ENCODE assay signal across 1 cellular context in the genomic region with DNA sequence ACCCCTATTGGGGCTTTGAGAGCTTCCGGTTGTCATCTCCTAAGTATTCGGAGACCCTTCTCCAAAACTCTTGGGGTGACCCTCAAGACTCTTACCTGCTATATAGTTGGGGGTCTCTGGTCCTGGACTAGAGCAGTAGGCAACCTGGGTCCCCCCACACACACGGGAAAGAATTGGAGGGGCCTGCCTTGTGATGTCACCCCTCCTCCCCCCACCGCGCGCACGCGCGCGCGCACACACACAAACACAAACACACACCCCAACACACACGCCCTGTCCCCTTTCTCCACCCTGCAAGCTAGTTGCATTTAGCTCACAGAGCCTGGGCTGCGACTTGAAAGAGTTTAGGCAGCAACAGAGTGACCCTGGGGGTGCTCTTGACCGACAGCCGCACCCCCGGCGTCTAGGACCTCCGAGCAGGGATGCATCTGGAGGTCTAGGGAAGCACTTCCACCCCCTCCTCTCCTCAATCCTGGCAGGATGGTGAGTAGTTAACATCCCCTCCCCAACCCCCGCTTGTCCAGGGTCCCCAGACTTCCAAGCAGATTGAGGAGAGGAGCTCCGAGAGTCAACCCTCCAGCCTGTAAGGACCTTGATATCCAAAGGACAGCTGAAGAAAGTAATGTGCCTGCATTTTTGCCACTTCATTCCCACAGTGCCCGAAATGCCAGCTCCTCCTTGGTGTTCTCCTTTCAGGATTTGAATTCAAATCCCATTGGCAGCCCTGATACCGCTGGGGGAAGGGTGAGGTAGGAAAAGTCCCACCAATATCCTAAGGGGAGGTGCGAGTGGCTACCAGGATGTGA.
TF ChIP-seq lines count a peak whose summit lies in the region.

No MANE protein-coding gene starts in this region.

TF ChIP-seq in HepG2, 621 proteins besides CTCF, POLR2A, EP300 and RAD21 (continued from another document and continues in another):
- TF ChIP-seq, protein P1, sequence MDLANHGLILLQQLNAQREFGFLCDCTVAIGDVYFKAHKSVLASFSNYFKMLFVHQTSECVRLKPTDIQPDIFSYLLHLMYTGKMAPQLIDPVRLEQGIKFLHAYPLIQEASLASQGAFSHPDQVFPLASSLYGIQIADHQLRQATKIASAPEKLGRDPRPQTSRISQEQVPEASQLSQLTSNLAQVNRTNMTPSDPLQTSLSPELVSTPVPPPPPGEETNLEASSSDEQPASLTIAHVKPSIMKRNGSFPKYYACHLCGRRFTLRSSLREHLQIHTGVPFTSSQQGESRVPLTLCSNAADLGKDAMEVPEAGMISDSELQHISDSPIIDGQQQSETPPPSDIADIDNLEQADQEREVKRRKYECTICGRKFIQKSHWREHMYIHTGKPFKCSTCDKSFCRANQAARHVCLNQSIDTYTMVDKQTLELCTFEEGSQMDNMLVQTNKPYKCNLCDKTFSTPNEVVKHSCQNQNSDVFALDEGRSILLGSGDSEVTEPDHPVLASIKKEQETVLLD (CRISPR knock-in tag; IDR thresholded peaks at IDR 0.05; ENCODE audit: low read depth) = peak; percentile 52; the same call in 1 of the 2 replicates
- no peak for TF ChIP-seq ZNF484 (CRISPR knock-in tag; IDR thresholded peaks at IDR 0.05; ENCODE audit: borderline replicate concordance, low read depth)
- TF ChIP-seq IRX3 (CRISPR knock-in tag; IDR thresholded peaks at IDR 0.05; ENCODE audit: borderline replicate concordance, low read depth) = no peak
- 0 out of 2 replicates have a peak, but pooled peaks have one; percentile 45 for TF ChIP-seq RXRA (CRISPR knock-in tag; IDR thresholded peaks at IDR 0.05)
- 0 out of 2 replicates have a peak, but pooled peaks have one; percentile 1 for TF ChIP-seq GLI4 (CRISPR knock-in tag; IDR thresholded peaks at IDR 0.05; ENCODE audit: borderline replicate concordance)
- TF ChIP-seq, protein P2, sequence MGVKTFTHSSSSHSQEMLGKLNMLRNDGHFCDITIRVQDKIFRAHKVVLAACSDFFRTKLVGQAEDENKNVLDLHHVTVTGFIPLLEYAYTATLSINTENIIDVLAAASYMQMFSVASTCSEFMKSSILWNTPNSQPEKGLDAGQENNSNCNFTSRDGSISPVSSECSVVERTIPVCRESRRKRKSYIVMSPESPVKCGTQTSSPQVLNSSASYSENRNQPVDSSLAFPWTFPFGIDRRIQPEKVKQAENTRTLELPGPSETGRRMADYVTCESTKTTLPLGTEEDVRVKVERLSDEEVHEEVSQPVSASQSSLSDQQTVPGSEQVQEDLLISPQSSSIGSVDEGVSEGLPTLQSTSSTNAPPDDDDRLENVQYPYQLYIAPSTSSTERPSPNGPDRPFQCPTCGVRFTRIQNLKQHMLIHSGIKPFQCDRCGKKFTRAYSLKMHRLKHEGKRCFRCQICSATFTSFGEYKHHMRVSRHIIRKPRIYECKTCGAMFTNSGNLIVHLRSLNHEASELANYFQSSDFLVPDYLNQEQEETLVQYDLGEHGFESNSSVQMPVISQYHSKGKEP (CRISPR knock-in tag; IDR thresholded peaks at IDR 0.05) = no peak
- 0 out of 2 replicates have a peak, but pooled peaks have one; percentile 8 for TF ChIP-seq HNRNPL (IDR thresholded peaks at IDR 0.05; ENCODE audit: low read depth, low read length)
- peak; percentile 10; the same call in 1 of the 2 replicates for TF ChIP-seq DMAP1 (CRISPR knock-in tag; IDR thresholded peaks at IDR 0.05)
- TF ChIP-seq, protein P3, sequence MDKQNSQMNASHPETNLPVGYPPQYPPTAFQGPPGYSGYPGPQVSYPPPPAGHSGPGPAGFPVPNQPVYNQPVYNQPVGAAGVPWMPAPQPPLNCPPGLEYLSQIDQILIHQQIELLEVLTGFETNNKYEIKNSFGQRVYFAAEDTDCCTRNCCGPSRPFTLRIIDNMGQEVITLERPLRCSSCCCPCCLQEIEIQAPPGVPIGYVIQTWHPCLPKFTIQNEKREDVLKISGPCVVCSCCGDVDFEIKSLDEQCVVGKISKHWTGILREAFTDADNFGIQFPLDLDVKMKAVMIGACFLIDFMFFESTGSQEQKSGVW (CRISPR knock-in tag; IDR thresholded peaks at IDR 0.05; ENCODE audit: borderline replicate concordance) = no peak
- TF ChIP-seq SAP130 (CRISPR knock-in tag; IDR thresholded peaks at IDR 0.05; ENCODE audit: low read depth) = peak; percentile 71
- TF ChIP-seq SOX5 (CRISPR knock-in tag; IDR thresholded peaks at IDR 0.05; ENCODE audit: borderline replicate concordance) = peak; percentile 21; the same call in 1 of the 2 replicates
- TF ChIP-seq ZBTB21 (CRISPR knock-in tag; IDR thresholded peaks at IDR 0.05) = peak; percentile 62
- TF ChIP-seq ZC3H13 (CRISPR knock-in tag; IDR thresholded peaks at IDR 0.05) = peak; percentile 90
- peak in 1 of 2 experiments; percentile 52; a peak in 2 of 4 replicates for TF ChIP-seq KLF16 (CRISPR knock-in tag; IDR thresholded peaks at IDR 0.05)
- peak; percentile 64; the same call in 1 of the 2 replicates for TF ChIP-seq CREB1 (IDR thresholded peaks at IDR 0.05)
- peak; percentile 88 for TF ChIP-seq CREB1 (CRISPR knock-in tag; IDR thresholded peaks at IDR 0.05)
- TF ChIP-seq MYC (CRISPR knock-in tag; IDR thresholded peaks at IDR 0.05; ENCODE audit: borderline replicate concordance) = peak; percentile 37; the same call in 1 of the 2 replicates
- TF ChIP-seq FOXP1 (IDR thresholded peaks at IDR 0.05) = no peak
- peak; percentile 39; the same call in 1 of the 2 replicates for TF ChIP-seq FOXP1 (CRISPR knock-in tag; IDR thresholded peaks at IDR 0.05)
- 0 out of 2 replicates have a peak, but pooled peaks have one; percentile 39 for TF ChIP-seq DNMT1 (CRISPR knock-in tag; IDR thresholded peaks at IDR 0.05)
- TF ChIP-seq, protein P4, sequence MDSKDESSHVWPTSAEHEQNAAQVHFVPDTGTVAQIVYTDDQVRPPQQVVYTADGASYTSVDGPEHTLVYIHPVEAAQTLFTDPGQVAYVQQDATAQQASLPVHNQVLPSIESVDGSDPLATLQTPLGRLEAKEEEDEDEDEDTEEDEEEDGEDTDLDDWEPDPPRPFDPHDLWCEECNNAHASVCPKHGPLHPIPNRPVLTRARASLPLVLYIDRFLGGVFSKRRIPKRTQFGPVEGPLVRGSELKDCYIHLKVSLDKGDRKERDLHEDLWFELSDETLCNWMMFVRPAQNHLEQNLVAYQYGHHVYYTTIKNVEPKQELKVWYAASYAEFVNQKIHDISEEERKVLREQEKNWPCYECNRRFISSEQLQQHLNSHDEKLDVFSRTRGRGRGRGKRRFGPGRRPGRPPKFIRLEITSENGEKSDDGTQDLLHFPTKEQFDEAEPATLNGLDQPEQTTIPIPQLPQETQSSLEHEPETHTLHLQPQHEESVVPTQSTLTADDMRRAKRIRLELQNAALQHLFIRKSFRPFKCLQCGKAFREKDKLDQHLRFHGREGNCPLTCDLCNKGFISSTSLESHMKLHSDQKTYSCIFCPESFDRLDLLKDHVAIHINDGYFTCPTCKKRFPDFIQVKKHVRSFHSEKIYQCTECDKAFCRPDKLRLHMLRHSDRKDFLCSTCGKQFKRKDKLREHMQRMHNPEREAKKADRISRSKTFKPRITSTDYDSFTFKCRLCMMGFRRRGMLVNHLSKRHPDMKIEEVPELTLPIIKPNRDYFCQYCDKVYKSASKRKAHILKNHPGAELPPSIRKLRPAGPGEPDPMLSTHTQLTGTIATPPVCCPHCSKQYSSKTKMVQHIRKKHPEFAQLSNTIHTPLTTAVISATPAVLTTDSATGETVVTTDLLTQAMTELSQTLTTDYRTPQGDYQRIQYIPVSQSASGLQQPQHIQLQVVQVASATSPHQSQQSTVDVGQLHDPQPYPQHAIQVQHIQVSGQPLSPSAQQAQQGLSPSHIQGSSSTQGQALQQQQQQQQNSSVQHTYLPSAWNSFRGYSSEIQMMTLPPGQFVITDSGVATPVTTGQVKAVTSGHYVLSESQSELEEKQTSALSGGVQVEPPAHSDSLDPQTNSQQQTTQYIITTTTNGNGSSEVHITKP (CRISPR knock-in tag; IDR thresholded peaks at IDR 0.05; ENCODE audit: low read depth) = peak; percentile 99
- TF ChIP-seq YY1 (IDR thresholded peaks at IDR 0.05; ENCODE audit: insufficient read depth, insufficient replicate concordance, low read depth, low read length) = no peak
- TF ChIP-seq, protein P5, sequence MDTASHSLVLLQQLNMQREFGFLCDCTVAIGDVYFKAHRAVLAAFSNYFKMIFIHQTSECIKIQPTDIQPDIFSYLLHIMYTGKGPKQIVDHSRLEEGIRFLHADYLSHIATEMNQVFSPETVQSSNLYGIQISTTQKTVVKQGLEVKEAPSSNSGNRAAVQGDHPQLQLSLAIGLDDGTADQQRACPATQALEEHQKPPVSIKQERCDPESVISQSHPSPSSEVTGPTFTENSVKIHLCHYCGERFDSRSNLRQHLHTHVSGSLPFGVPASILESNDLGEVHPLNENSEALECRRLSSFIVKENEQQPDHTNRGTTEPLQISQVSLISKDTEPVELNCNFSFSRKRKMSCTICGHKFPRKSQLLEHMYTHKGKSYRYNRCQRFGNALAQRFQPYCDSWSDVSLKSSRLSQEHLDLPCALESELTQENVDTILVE (CRISPR knock-in tag; IDR thresholded peaks at IDR 0.05) = 0 out of 2 replicates have a peak, but pooled peaks have one; percentile 13
- TF ChIP-seq, protein P6, sequence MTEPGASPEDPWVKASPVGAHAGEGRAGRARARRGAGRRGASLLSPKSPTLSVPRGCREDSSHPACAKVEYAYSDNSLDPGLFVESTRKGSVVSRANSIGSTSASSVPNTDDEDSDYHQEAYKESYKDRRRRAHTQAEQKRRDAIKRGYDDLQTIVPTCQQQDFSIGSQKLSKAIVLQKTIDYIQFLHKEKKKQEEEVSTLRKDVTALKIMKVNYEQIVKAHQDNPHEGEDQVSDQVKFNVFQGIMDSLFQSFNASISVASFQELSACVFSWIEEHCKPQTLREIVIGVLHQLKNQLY (CRISPR knock-in tag; IDR thresholded peaks at IDR 0.05) = no peak
- TF ChIP-seq HOXA5 (CRISPR knock-in tag; IDR thresholded peaks at IDR 0.05) = peak; percentile 43; the same call in 1 of the 2 replicates
- no peak for TF ChIP-seq RORA (CRISPR knock-in tag; IDR thresholded peaks at IDR 0.05)
- TF ChIP-seq KDM2A (CRISPR knock-in tag; IDR thresholded peaks at IDR 0.05; ENCODE audit: borderline replicate concordance, low read depth) = peak; percentile 24; the same call in 1 of the 2 replicates
- 0 out of 2 replicates have a peak, but pooled peaks have one; percentile 18 for TF ChIP-seq ZNF598 (CRISPR knock-in tag; IDR thresholded peaks at IDR 0.05; ENCODE audit: borderline replicate concordance)
- TF ChIP-seq, protein P7, sequence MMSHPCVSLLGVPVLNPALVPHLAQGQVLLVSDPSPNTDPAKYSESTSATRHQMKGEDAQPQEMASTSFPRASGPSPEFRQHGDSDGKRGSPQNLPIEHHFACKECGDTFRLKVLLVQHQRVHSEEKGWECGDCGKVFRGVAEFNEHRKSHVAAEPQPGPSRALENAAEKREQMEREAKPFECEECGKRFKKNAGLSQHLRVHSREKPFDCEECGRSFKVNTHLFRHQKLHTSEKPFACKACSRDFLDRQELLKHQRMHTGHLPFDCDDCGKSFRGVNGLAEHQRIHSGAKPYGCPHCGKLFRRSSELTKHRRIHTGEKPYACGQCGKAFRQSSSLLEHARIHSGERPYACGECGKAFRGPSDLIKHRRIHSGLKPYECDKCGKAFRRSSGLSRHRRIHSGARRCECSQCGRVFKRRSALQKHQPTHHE (CRISPR knock-in tag; IDR thresholded peaks at IDR 0.05; ENCODE audit: borderline replicate concordance) = no peak
- TF ChIP-seq, protein P8, sequence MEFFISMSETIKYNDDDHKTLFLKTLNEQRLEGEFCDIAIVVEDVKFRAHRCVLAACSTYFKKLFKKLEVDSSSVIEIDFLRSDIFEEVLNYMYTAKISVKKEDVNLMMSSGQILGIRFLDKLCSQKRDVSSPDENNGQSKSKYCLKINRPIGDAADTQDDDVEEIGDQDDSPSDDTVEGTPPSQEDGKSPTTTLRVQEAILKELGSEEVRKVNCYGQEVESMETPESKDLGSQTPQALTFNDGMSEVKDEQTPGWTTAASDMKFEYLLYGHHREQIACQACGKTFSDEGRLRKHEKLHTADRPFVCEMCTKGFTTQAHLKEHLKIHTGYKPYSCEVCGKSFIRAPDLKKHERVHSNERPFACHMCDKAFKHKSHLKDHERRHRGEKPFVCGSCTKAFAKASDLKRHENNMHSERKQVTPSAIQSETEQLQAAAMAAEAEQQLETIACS (CRISPR knock-in tag; IDR thresholded peaks at IDR 0.05) = peak; percentile 93
- no peak for TF ChIP-seq PLRG1 (conservative IDR thresholded peaks at IDR 0.05)
- no peak for TF ChIP-seq NCOA1 (CRISPR knock-in tag; IDR thresholded peaks at IDR 0.05)
- TF ChIP-seq GABPA (IDR thresholded peaks at IDR 0.05; ENCODE audit: low read depth, low read length) = no peak
- peak; percentile 12; the same call in 1 of the 2 replicates for TF ChIP-seq GABPA (CRISPR knock-in tag; IDR thresholded peaks at IDR 0.05; ENCODE audit: low read depth)
- no peak for TF ChIP-seq ZNF446 (CRISPR knock-in tag; IDR thresholded peaks at IDR 0.05)
- TF ChIP-seq ZNF850 (CRISPR knock-in tag; conservative IDR thresholded peaks at IDR 0.05) = no peak
- TF ChIP-seq, protein P9, sequence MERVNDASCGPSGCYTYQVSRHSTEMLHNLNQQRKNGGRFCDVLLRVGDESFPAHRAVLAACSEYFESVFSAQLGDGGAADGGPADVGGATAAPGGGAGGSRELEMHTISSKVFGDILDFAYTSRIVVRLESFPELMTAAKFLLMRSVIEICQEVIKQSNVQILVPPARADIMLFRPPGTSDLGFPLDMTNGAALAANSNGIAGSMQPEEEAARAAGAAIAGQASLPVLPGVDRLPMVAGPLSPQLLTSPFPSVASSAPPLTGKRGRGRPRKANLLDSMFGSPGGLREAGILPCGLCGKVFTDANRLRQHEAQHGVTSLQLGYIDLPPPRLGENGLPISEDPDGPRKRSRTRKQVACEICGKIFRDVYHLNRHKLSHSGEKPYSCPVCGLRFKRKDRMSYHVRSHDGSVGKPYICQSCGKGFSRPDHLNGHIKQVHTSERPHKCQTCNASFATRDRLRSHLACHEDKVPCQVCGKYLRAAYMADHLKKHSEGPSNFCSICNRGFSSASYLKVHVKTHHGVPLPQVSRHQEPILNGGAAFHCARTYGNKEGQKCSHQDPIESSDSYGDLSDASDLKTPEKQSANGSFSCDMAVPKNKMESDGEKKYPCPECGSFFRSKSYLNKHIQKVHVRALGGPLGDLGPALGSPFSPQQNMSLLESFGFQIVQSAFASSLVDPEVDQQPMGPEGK (CRISPR knock-in tag; IDR thresholded peaks at IDR 0.05) = peak; percentile 43; the same call in 1 of the 2 replicates
- TF ChIP-seq STAT5B (CRISPR knock-in tag; IDR thresholded peaks at IDR 0.05) = no peak
